ENCODE assay signal across 8 cellular contexts in the genomic region with DNA sequence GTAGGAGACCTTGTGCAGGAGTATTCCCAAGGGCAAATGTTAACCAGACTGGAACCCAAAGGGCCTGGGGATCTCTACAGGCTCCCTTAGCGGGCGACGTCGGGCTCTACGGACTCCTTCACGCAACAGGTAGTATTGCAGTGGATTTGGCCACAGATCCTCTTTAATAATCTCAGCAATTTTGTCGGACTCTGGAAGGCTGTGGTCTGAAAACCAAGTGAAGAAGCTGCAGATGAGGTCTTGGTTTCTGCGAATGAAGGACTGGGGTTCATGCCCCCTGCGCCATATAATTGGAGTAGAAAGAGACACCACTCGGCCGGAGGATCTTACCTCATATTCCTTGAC. TPM values are rescaled to one million over a fixed set of nuclear protein-coding genes. Genes with fewer than 3 reads are reported as not detected.
A peak's percentile ranks its signal among the peaks of the same experiment; 100 is the strongest.
DNase-seq lines count a peak whose midpoint lies in the region; ATAC-seq and TF ChIP-seq lines count a peak whose summit lies in the region.

No MANE protein-coding gene starts in this region.

- no peak for TF ChIP-seq CTCF in neural progenitor cell (IDR thresholded peaks at IDR 0.05)

- ATAC-seq in CD4-positive, CD25-positive, alpha-beta regulatory T cell (ENCODE audit: low read depth in 2 of 2): no peak
- no peak for ATAC-seq in GM21367 (IDR thresholded peaks at IDR 0.05; ENCODE audit: unreplicated experiment)

- no peaks in the 10 kb centered on the region for H3K27me3 ChIP-seq in CD4-positive, CD25-positive, alpha-beta regulatory T cell (ENCODE audit: control insufficient read depth, insufficient read depth, low read length)
- H3K27me3 ChIP-seq in ectodermal cell (ENCODE audit: control insufficient read depth, insufficient read depth, low read length, poor library complexity, severe bottlenecking): no peaks in the 10 kb centered on the region
- no peaks in the 10 kb centered on the region for H3K27me3 ChIP-seq in neural progenitor cell

- peaks cover 62% of the 10 kb centered on the region for H3K79me2 ChIP-seq in neural progenitor cell (ENCODE audit: low read depth)

- H3K9me3 ChIP-seq in CD4-positive, CD25-positive, alpha-beta regulatory T cell (ENCODE audit: control insufficient read depth in 2 of 2, low read length in 2 of 2): no peaks in the 10 kb centered on the region
- no peaks in the 10 kb centered on the region for H3K9me3 ChIP-seq in ectodermal cell (ENCODE audit: control insufficient read depth, low read length)
- H3K9me3 ChIP-seq in neural progenitor cell (ENCODE audit: low read depth): no peaks in the 10 kb centered on the region

- peaks cover 8% of the 10 kb centered on the region for H3F3A ChIP-seq in neural progenitor cell (ENCODE audit: low read depth)

- peak overlapping the region; percentile 94 for H3K4me3 ChIP-seq in CD4-positive, CD25-positive, alpha-beta regulatory T cell (ENCODE audit: low read depth, low read length)
- peak overlapping the region; percentile 89 for H3K4me3 ChIP-seq in ectodermal cell (ENCODE audit: insufficient read depth, low read depth, low read length)
- peak overlapping the region; percentile 94 for H3K4me3 ChIP-seq in neural progenitor cell

- H3K4me3 Mint-ChIP-seq in CD4-positive, CD25-positive, alpha-beta regulatory T cell: peak overlapping the region; percentile 94 to 99 (median 98)
- peak overlapping the region; percentile 100 for H3K4me3 Mint-ChIP-seq in neural progenitor cell

- H3K36me3 Mint-ChIP-seq in CD4-positive, CD25-positive, alpha-beta regulatory T cell: peaks cover 37% of the 10 kb centered on the region
- H3K36me3 Mint-ChIP-seq in neural progenitor cell: peaks cover 26% of the 10 kb centered on the region

- WGBS in ectodermal cell, 2 experiments: 93 to 98% methylated on average over 11 of the region's 11 CpGs

- H3K27ac ChIP-seq in CD4-positive, CD25-positive, alpha-beta regulatory T cell (ENCODE audit: insufficient read depth, low read length, poor library complexity, severe bottlenecking): peak overlapping the region; percentile 100
- H3K27ac ChIP-seq in ectodermal cell (ENCODE audit: insufficient read depth, low read depth, low read length, poor library complexity, severe bottlenecking): no peak overlapping the region
- H3K27ac ChIP-seq in neural progenitor cell: no peak overlapping the region

- H3K4me1 ChIP-seq in CD4-positive, CD25-positive, alpha-beta regulatory T cell (ENCODE audit: control insufficient read depth, insufficient read depth, low read length, poor library complexity, severe bottlenecking): peaks cover 57% of the 10 kb centered on the region
- H3K4me1 ChIP-seq in ectodermal cell (ENCODE audit: control insufficient read depth, insufficient read depth, low read length) (peaks cover 8% of the 10 kb centered on the region), neural progenitor cell (peaks cover 25% of the 10 kb centered on the region)

- H3K9ac ChIP-seq in neural progenitor cell: peak overlapping the region; percentile 96

- H4K20me1 ChIP-seq in neural progenitor cell (ENCODE audit: low read depth): peaks cover 42% of the 10 kb centered on the region

- no peaks in the 10 kb centered on the region for H3K27me3 Mint-ChIP-seq in CD4-positive, CD25-positive, alpha-beta regulatory T cell
- H3K27me3 Mint-ChIP-seq in neural progenitor cell (ENCODE audit: insufficient read depth, low read depth): peaks cover 4% of the 10 kb centered on the region

- no peaks in the 10 kb centered on the region for H3K9me3 Mint-ChIP-seq in CD4-positive, CD25-positive, alpha-beta regulatory T cell
- no peaks in the 10 kb centered on the region for H3K9me3 Mint-ChIP-seq in neural progenitor cell

- no peak overlapping the region for H2AFZ ChIP-seq in neural progenitor cell (replicated peaks)

- H3K27ac Mint-ChIP-seq in CD4-positive, CD25-positive, alpha-beta regulatory T cell: peak overlapping the region; percentile 99 to 100 (median 100)
- H3K27ac Mint-ChIP-seq in neural progenitor cell: peak overlapping the region; percentile 100

- peaks cover 22% of the 10 kb centered on the region for H3K36me3 ChIP-seq in CD4-positive, CD25-positive, alpha-beta regulatory T cell (ENCODE audit: control insufficient read depth, insufficient read depth, low read length)
- H3K36me3 ChIP-seq in ectodermal cell (ENCODE audit: control insufficient read depth, insufficient read depth, low read length) (no peaks in the 10 kb centered on the region), neural progenitor cell (no peaks in the 10 kb centered on the region)

- DNase-seq in CD4-positive, CD25-positive, alpha-beta regulatory T cell: no peak
- peak; percentile 22 for DNase-seq in NCI-H69 (lab: John Stamatoyannopoulos, UW)
- no peak for DNase-seq in neural progenitor cell (ENCODE audit: low spot score)
- DNase-seq in NCI-H1930 (lab: John Stamatoyannopoulos, UW): no peak
- DNase-seq in UCSD-AML1 (lab: John Stamatoyannopoulos, UW; ENCODE audit: unreplicated experiment): no peak
- no peak for DNase-seq in NCI-H345 treated with DMSO at 0.1 percent for 48 hours (lab: John Stamatoyannopoulos, UW; ENCODE audit: unreplicated experiment)

- peaks cover 18 to 74% (median 49%) of the 10 kb centered on the region in 4 donors for H3K4me1 Mint-ChIP-seq in CD4-positive, CD25-positive, alpha-beta regulatory T cell
- H3K4me1 Mint-ChIP-seq in neural progenitor cell: peaks cover 47% of the 10 kb centered on the region

- H3K4me2 ChIP-seq in neural progenitor cell: peak overlapping the region; percentile 88

RNA-seq across cellular contexts. Expression of a gene that starts 1.3 kb away (rescaled TPM):
- total RNA-seq in CD4-positive, CD25-positive, alpha-beta regulatory T cell: 188 TPM
- 10 to 100 TPM; 38.3 to 53.0 (median 43.4) TPM for polyA plus RNA-seq in CD4-positive, CD25-positive, alpha-beta regulatory T cell
- polyA plus RNA-seq in ectodermal cell (2013, experiment 1 of 4): 74.6 TPM
- polyA plus RNA-seq in ectodermal cell (2013, experiment 2 of 4): 78.8 TPM
- polyA plus RNA-seq in ectodermal cell (2013, experiment 3 of 4): 58.1 TPM
- 64.3 TPM for polyA plus RNA-seq in ectodermal cell (2013, experiment 4 of 4)
- total RNA-seq in neural progenitor cell (ENCODE audit: low replicate concordance): 63.0 and 64.9 TPM in 2 replicates

RNA-seq across cellular contexts. Expression of a gene that starts 24.6 kb away (rescaled TPM):
- total RNA-seq in CD4-positive, CD25-positive, alpha-beta regulatory T cell: 40.2 TPM
- polyA plus RNA-seq in CD4-positive, CD25-positive, alpha-beta regulatory T cell: 10 to 100 TPM; 11.3 to 21.1 (median 14.2) TPM
- 43.1 TPM for polyA plus RNA-seq in ectodermal cell (2013, experiment 1 of 4)
- 44.2 TPM for polyA plus RNA-seq in ectodermal cell (2013, experiment 2 of 4)
- 37.0 TPM for polyA plus RNA-seq in ectodermal cell (2013, experiment 3 of 4)
- polyA plus RNA-seq in ectodermal cell (2013, experiment 4 of 4): 43.0 TPM
- total RNA-seq in neural progenitor cell (ENCODE audit: low replicate concordance): 32.2 and 34.2 TPM in 2 replicates
